Comparison of ENCODE assay signal across 8 cellular contexts in genomic region chr17:63740464-63741181, GRCh38. TPM values are rescaled to one million over a fixed set of nuclear protein-coding genes. Genes with fewer than 3 reads are reported as not detected.
DNase-seq lines count a peak whose midpoint lies in the region; ATAC-seq and TF ChIP-seq lines count a peak whose summit lies in the region.

No MANE protein-coding gene starts in this region.

- H3K36me3 ChIP-seq in PC-3 (ENCODE audit: low read depth, low read length), result peaks cover 2% of the 10 kb centered on the region; the same call in 1 of the 2 replicates
- H3K36me3 ChIP-seq in effector memory CD4-positive, alpha-beta T cell (ENCODE audit: control insufficient read depth, insufficient read depth, low read length), result no peaks in the 10 kb centered on the region
- peaks cover 2 to 3% of the 10 kb centered on the region in 2 donors for H3K36me3 ChIP-seq in muscle layer of duodenum (ENCODE audit: control insufficient read depth in 1 of 2, insufficient read depth in 2 of 2, low read length in 2 of 2)

- DNase-seq in PC-3, result peak; percentile 51
- no peak for DNase-seq in effector memory CD4-positive, alpha-beta T cell

- no peaks in the 10 kb centered on the region for H3K9me2 ChIP-seq in PC-3 (replicated peaks; ENCODE audit: low read length)

- CTCF ChIA-PET in PC-3 (lab: Charles Lee), result interaction anchor here (0.6 kb wide), 2 partner anchors 101 to 125 kb away, joined by 3 to 5 read pairs; no protein-coding TSS in a partner anchor

- TSS peak; percentile 52 for BruUV-seq in PC-3 (replicated peaks; lab: Mats Ljungman, UMichigan)

- TF ChIP-seq CTCF in 22Rv1 (IDR thresholded peaks at IDR 0.05) (no peak), PC-3 (conservative IDR thresholded peaks at IDR 0.05; ENCODE audit: low read depth, low read length) (no peak)

- intact Hi-C loops in PC-3 (cut with micrococcal nuclease), result loop anchor here (1.0 to 5.0 kb wide), 3 partner anchors 33 to 118 kb away; partner anchors contain the start of genes CCDC47 and MAP3K3

- POLR2A ChIA-PET in PC-3 (lab: Charles Lee; ENCODE audit: unreplicated experiment), result interaction anchor here (0.6 to 0.7 kb wide), 3 partner anchors 33 to 109 kb away, joined by 3 to 5 read pairs (median 3); partner anchors contain the start of gene CCDC47

- H3K79me2 ChIP-seq in PC-3 (ENCODE audit: low read length), result peaks cover 19% of the 10 kb centered on the region

- no peaks in the 10 kb centered on the region for H4K20me1 ChIP-seq in PC-3 (ENCODE audit: low read length)

- H3K4me1 ChIP-seq in PC-3 (ENCODE audit: insufficient read depth, low read length), result peaks cover 15% of the 10 kb centered on the region; the same call in 1 of the 2 replicates
- H3K4me1 ChIP-seq in effector memory CD4-positive, alpha-beta T cell (ENCODE audit: control insufficient read depth, insufficient read depth, low read length, poor library complexity, severe bottlenecking), result peaks cover 8% of the 10 kb centered on the region
- H3K4me1 ChIP-seq in muscle layer of duodenum (ENCODE audit: control insufficient read depth in 1 of 2, insufficient read depth in 2 of 2, low read length in 2 of 2), result peaks cover 4 to 9% of the 10 kb centered on the region in 2 donors

- H3F3A ChIP-seq in PC-3 (ENCODE audit: low read length, unreplicated experiment), result peaks cover 10% of the 10 kb centered on the region

- H2AFZ ChIP-seq in PC-3 (ENCODE audit: low read length), result peak overlapping the region; percentile 86

- peak overlapping the region; percentile 88 for H3K9ac ChIP-seq in PC-3 (ENCODE audit: low read length)

- peak; percentile 3; the same call in 1 of the 2 replicates for ATAC-seq in PC-3
- no peak for ATAC-seq in HG02840 (IDR thresholded peaks at IDR 0.05; ENCODE audit: low FRiP score, unreplicated experiment)
- ATAC-seq in GM21723 (IDR thresholded peaks at IDR 0.05; ENCODE audit: unreplicated experiment), result no peak
- ATAC-seq in GM19463 (IDR thresholded peaks at IDR 0.05; ENCODE audit: unreplicated experiment), result no peak

- H3K27ac ChIP-seq in 22Rv1 (peak overlapping the region; percentile 99), PC-3 (ENCODE audit: low read length) (peak overlapping the region; percentile 56), muscle layer of duodenum (ENCODE audit: low read length) (peak overlapping the region; percentile 87)
- H3K27ac ChIP-seq in effector memory CD4-positive, alpha-beta T cell (ENCODE audit: insufficient read depth, low read length, poor library complexity, severe bottlenecking), result peak overlapping the region; percentile 91

- H3K27me3 ChIP-seq in PC-3 (ENCODE audit: low read length) (no peaks in the 10 kb centered on the region), muscle layer of duodenum (ENCODE audit: low read depth, low read length) (no peaks in the 10 kb centered on the region)
- no peaks in the 10 kb centered on the region for H3K27me3 ChIP-seq in effector memory CD4-positive, alpha-beta T cell (replicated peaks; ENCODE audit: control insufficient read depth, insufficient read depth, low read length, poor library complexity, severe bottlenecking)

- H3K4me2 ChIP-seq in PC-3 (ENCODE audit: low read length), result peak overlapping the region; percentile 99

- H3K4me3 ChIP-seq in GM08714 (ENCODE audit: low read length) (peak overlapping the region; percentile 86), PC-3 (ENCODE audit: low read length) (peak overlapping the region; percentile 87), muscle layer of duodenum (ENCODE audit: low read depth in 1 of 2, low read length in 2 of 2) (peak overlapping the region; percentile 83 to 84)
- H3K4me3 ChIP-seq in effector memory CD4-positive, alpha-beta T cell (ENCODE audit: insufficient read depth, low read depth, low read length, poor library complexity, severe bottlenecking), result peak overlapping the region; percentile 74

- no peaks in the 10 kb centered on the region for H3K9me3 ChIP-seq in PC-3 (ENCODE audit: low read length)
- H3K9me3 ChIP-seq in effector memory CD4-positive, alpha-beta T cell (ENCODE audit: control insufficient read depth, low read length), result no peaks in the 10 kb centered on the region
- H3K9me3 ChIP-seq in muscle layer of duodenum (ENCODE audit: control insufficient read depth in 1 of 2, low read length in 2 of 2), result no peaks in the 10 kb centered on the region

RNA-seq across cellular contexts. Expression of gene STRADA, which starts 1.0 kb away (rescaled TPM):
- total RNA-seq in PC-3 (2014; rRNA removed), result 17.9 and 26.3 TPM in 2 replicates

RNA-seq across cellular contexts. Expression of gene CCDC47, which starts 32.8 kb away (rescaled TPM):
- 147 and 163 TPM in 2 replicates for total RNA-seq in PC-3 (2014; rRNA removed)

RNA-seq across cellular contexts. Expression of gene DDX42, which starts 33.3 kb away (rescaled TPM):
- total RNA-seq in PC-3 (2014; rRNA removed), result 72.4 and 89.0 TPM in 2 replicates

RNA-seq across cellular contexts. Expression of gene LIMD2, which starts 40.7 kb away (rescaled TPM):
- 19.4 and 43.0 TPM in 2 replicates for total RNA-seq in PC-3 (2014; rRNA removed)
